ENCODE assay signal across 8 cellular contexts in genomic region chr5:137888875-137889759, GRCh38. TPM values are rescaled to one million over a fixed set of nuclear protein-coding genes. Genes with fewer than 3 reads are reported as not detected.
DNase-seq lines count a peak whose midpoint lies in the region; ATAC-seq and TF ChIP-seq lines count a peak whose summit lies in the region.

TSS of gene PKD2L2 (plus strand) at chr5:137889457. CDS start at chr5:137889492, 35 bp downstream.

- no peaks in the 10 kb centered on the region for H4K20me1 ChIP-seq in PC-3 (ENCODE audit: low read length)

- no peaks in the 10 kb centered on the region for H3K9me2 ChIP-seq in PC-3 (replicated peaks; ENCODE audit: low read length)

- H3K79me2 ChIP-seq in PC-3 (ENCODE audit: low read length) = no peaks in the 10 kb centered on the region

- TF ChIP-seq CTCF in PC-3 (conservative IDR thresholded peaks at IDR 0.05; ENCODE audit: low read depth, low read length) = no peak

- H3K4me2 ChIP-seq in PC-3 (ENCODE audit: low read length) = peak within 1 kb of the TSS; percentile 94

- DNase-seq in PC-3 (peak; percentile 86), foreskin melanocyte (peak; percentile 63), non-pigmented ciliary epithelial cell (ENCODE audit: low read depth) (peak; percentile 55), SJCRH30 (no peak)
- DNase-seq in activated effector memory CD4-positive, alpha-beta T cell treated with Interleukin-2 at 50 U/mL for 16 hours = peak; percentile 76

- H3K4me3 ChIP-seq in PC-3 (ENCODE audit: low read length) = peak within 1 kb of the TSS; percentile 72
- peak within 1 kb of the TSS; percentile 71 to 94 (median 85) for H3K4me3 ChIP-seq in subcutaneous abdominal adipose tissue (ENCODE audit: low read depth in 1 of 5, low read length in 5 of 5)
- H3K4me3 ChIP-seq in SJCRH30 = no peak within 1 kb of the TSS

- H3K27me3 ChIP-seq in PC-3 (ENCODE audit: low read length) (no peaks in the 10 kb centered on the region), subcutaneous abdominal adipose tissue (ENCODE audit: control insufficient read depth in 5 of 5, insufficient read depth in 4 of 5, low read length in 5 of 5) (no peaks in the 10 kb centered on the region), SJCRH30 (no peaks in the 10 kb centered on the region)

- H3K36me3 ChIP-seq in PC-3 (ENCODE audit: low read depth, low read length) = no peaks in the 10 kb centered on the region
- no peaks in the 10 kb centered on the region for H3K36me3 ChIP-seq in subcutaneous abdominal adipose tissue (ENCODE audit: control insufficient read depth in 5 of 5, insufficient read depth in 5 of 5, low read length in 5 of 5)
- 0 out of 2 replicates have a peak, but pooled peaks cover 3% of the 10 kb centered on the region for H3K36me3 ChIP-seq in SJCRH30

- H3K27ac ChIP-seq in PC-3 (ENCODE audit: low read length) (peak within 1 kb of the TSS; percentile 69), subcutaneous abdominal adipose tissue (ENCODE audit: low read depth, low read length) (peak within 1 kb of the TSS; percentile 72), SJCRH30 (no peak within 1 kb of the TSS)

- H3K9me3 ChIP-seq in PC-3 (ENCODE audit: low read length) = no peaks in the 10 kb centered on the region
- H3K9me3 ChIP-seq in subcutaneous abdominal adipose tissue (ENCODE audit: control insufficient read depth in 5 of 5, low read length in 5 of 5) = no peaks in the 10 kb centered on the region
- no peaks in the 10 kb centered on the region for H3K9me3 ChIP-seq in SJCRH30 (replicated peaks)

- POLR2A ChIA-PET in PC-3 (lab: Charles Lee; ENCODE audit: unreplicated experiment) = interaction anchor here (0.6 to 0.7 kb wide), 4 partner anchors 43 to 66 kb away, joined by 3 to 6 read pairs (median 3); no protein-coding TSS in a partner anchor

- peak; percentile 90 for ATAC-seq in GM18517 (IDR thresholded peaks at IDR 0.05; ENCODE audit: unreplicated experiment)
- ATAC-seq in HG02970 (IDR thresholded peaks at IDR 0.05; ENCODE audit: low FRiP score, unreplicated experiment) = peak; percentile 91
- ATAC-seq in PC-3 = peak; percentile 96

- TSS peak; percentile 88 for BruUV-seq in PC-3 (replicated peaks; lab: Mats Ljungman, UMichigan)

- peak within 1 kb of the TSS; percentile 79 for H3K9ac ChIP-seq in PC-3 (ENCODE audit: low read length)
- peak within 1 kb of the TSS; percentile 68 to 94 (median 77) for H3K9ac ChIP-seq in subcutaneous abdominal adipose tissue (ENCODE audit: low read length in 5 of 5)

- H3K4me1 ChIP-seq in PC-3 (ENCODE audit: insufficient read depth, low read length) (peaks cover 29% of the 10 kb centered on the region), subcutaneous abdominal adipose tissue (ENCODE audit: control insufficient read depth in 5 of 5, insufficient read depth in 5 of 5, low read length in 5 of 5) (peaks cover 0 to 20% (median 17%) of the 10 kb centered on the region in 5 donors), SJCRH30 (no peaks in the 10 kb centered on the region)

- no peaks in the 10 kb centered on the region for H3F3A ChIP-seq in PC-3 (ENCODE audit: low read length, unreplicated experiment)

- CTCF ChIA-PET in PC-3 (lab: Charles Lee) = interaction anchor here (1.8 kb wide), 1 partner anchor 110 kb away, joined by 11 read pairs; no protein-coding TSS in a partner anchor

- intact Hi-C loops in PC-3 (cut with micrococcal nuclease) = loop anchor here (2.0 kb wide), 1 partner anchor 56 kb away; no protein-coding TSS in a partner anchor

- peak within 1 kb of the TSS; percentile 94 for H2AFZ ChIP-seq in PC-3 (ENCODE audit: low read length)

RNA-seq across cellular contexts. Expression of gene PKD2L2, which starts in this region (rescaled TPM):
- not detected in 2 replicates for total RNA-seq in PC-3 (2014; rRNA removed)
- not detected in 2 replicates for total RNA-seq in SJCRH30 (2014; rRNA removed; shearing (Covaris generic))

Comparison
In these comparisons a context has a peak if more than half of its experiments do, and no peak if none do; other contexts are left out.
1. Peak in DNase-seq, ATAC-seq, H3K4me3 ChIP-seq, H3K27ac ChIP-seq, H3K9ac ChIP-seq and H3K4me2 ChIP-seq in PC-3; RNA of the gene not detected or under 1 TPM.
2. DNase-seq: peak in activated effector memory CD4-positive, alpha-beta T cell treated with Interleukin-2 at 50 U/mL for 16 hours (single experiment), foreskin melanocyte (single experiment) and non-pigmented ciliary epithelial cell (single experiment); none in SJCRH30 (0 of 2).
3. Peak in every context shown above with its lines, with median percentiles within 50 percentile points of each other: ATAC-seq.